Comparison of ENCODE assay signal across 21 cellular contexts in genomic region chr1:228043281-228043845, GRCh38. TPM values are rescaled to one million over a fixed set of nuclear protein-coding genes. Genes with fewer than 3 reads are reported as not detected.
A peak's percentile ranks its signal among the peaks of the same experiment; 100 is the strongest.
DNase-seq lines count a peak whose midpoint lies in the region; ATAC-seq and TF ChIP-seq lines count a peak whose summit lies in the region.
"Had no signal": no experiment of that assay in that cellular context is flagged by ENCODE, and none has a peak within 500 bp of the region (broad histone marks: within the 10 kb centered on the region; RNA-seq: fewer than 3 reads in every experiment).

No MANE protein-coding gene starts in this region.

- H3K4me1 Mint-ChIP-seq in osteocyte (ENCODE audit: unreplicated experiment), result no peaks in the 10 kb centered on the region
- H3K4me1 Mint-ChIP-seq: activated B cell treated with CpG ODN at 0.5 μM for 24 hours; activated T-helper 17 cell treated with anti-CD3 and anti-CD28 coated beads, Interleukin-2, amount 50 U/mL, for 72 hours had no signal

- no peak overlapping the region for H3K4me3 Mint-ChIP-seq in osteocyte (ENCODE audit: unreplicated experiment)
- H3K4me3 Mint-ChIP-seq: activated B cell treated with CpG ODN at 0.5 μM for 24 hours; activated T-helper 17 cell treated with anti-CD3 and anti-CD28 coated beads, Interleukin-2, amount 50 U/mL, for 72 hours; endodermal cell had no signal

- no peak for TF ChIP-seq CTCF in osteocyte (IDR thresholded peaks at IDR 0.05)

- in situ Hi-C loops in T47D (cut with HindIII; ENCODE audit: low pct_unique_long_range_greater_than_20kb, low sequenced_read_pairs), result no loop called here

- no peaks in the 10 kb centered on the region for H3K9me3 Mint-ChIP-seq in osteocyte (ENCODE audit: unreplicated experiment)
- H3K9me3 Mint-ChIP-seq: activated B cell treated with CpG ODN at 0.5 μM for 24 hours; activated T-helper 17 cell treated with anti-CD3 and anti-CD28 coated beads, Interleukin-2, amount 50 U/mL, for 72 hours; endodermal cell had no signal

- ATAC-seq in GM19328 (IDR thresholded peaks at IDR 0.05; ENCODE audit: unreplicated experiment), result no peak
- ATAC-seq: activated T-helper 17 cell treated with anti-CD3 and anti-CD28 coated beads, Interleukin-2, amount 50 U/mL, for 72 hours had no signal

- DNase-seq in Daoy (ENCODE audit: low read depth), result peak; percentile 65
- DNase-seq in LHCN-M2 (ENCODE audit: low read depth), result peak; percentile 4
- peak; percentile 82 to 90 for DNase-seq in T47D (ENCODE audit: low read depth in 1 of 2, low spot score in 1 of 2)
- DNase-seq in kidney tubule cell (ENCODE audit: low spot score), result peak; percentile 78
- DNase-seq in osteocyte (ENCODE audit: extremely low spot score, unreplicated experiment), result no peak
- no peak for DNase-seq in stimulated activated CD4-positive, alpha-beta T cell treated with anti-CD3 and anti-CD28 coated beads, Interleukin-4, amount 100 ng/mL, for 24 hours
- DNase-seq in activated T-cell treated with anti-CD3 and anti-CD28 coated beads, Interleukin-2, amount 50 U/mL, for 48 hours, result no peak
- DNase-seq: activated B cell treated with CpG ODN at 0.5 μM for 24 hours, caudate nucleus, endodermal cell, NCI-H1092 treated with DMSO at 0.1 percent for 48 hours, NCI-H2171 treated with DMSO at 0.1 percent for 48 hours, SHP77 had no signal

- no peak overlapping the region for H3K27ac Mint-ChIP-seq in osteocyte (ENCODE audit: unreplicated experiment)
- H3K27ac Mint-ChIP-seq: activated B cell treated with CpG ODN at 0.5 μM for 24 hours; activated T-helper 17 cell treated with anti-CD3 and anti-CD28 coated beads, Interleukin-2, amount 50 U/mL, for 72 hours; endodermal cell had no signal

- H3K36me3 Mint-ChIP-seq in osteocyte (ENCODE audit: unreplicated experiment), result no peaks in the 10 kb centered on the region

- peaks cover 23% of the 10 kb centered on the region for H3K27me3 Mint-ChIP-seq in osteocyte (ENCODE audit: unreplicated experiment)

RNA-seq across cellular contexts. Expression of gene WNT3A, which starts 36.6 kb away (rescaled TPM):
- not detected in 2 replicates for total RNA-seq in Daoy (2014; rRNA removed; shearing (Covaris generic))
- total RNA-seq in LHCN-M2 (2014; rRNA removed) (not detected in 2 replicates), osteocyte (not detected in 2 replicates)
- polyA plus RNA-seq in LHCN-M2 (2012), result not detected
- total RNA-seq: activated B cell treated with CpG ODN at 0.5 μM for 24 hours; activated CD8-positive, alpha-beta memory T cell treated with anti-CD3 and anti-CD28 coated beads for 36 hours; activated T-helper 17 cell treated with anti-CD3 and anti-CD28 coated beads, Interleukin-2, amount 50 U/mL, for 72 hours; fibroblast of villous mesenchyme; omental fat pad; skeletal muscle tissue; T-helper 1 cell treated with Interleukin-12 subunit alpha and Interleukin-12 subunit beta and Interleukin-4 antibody, amounts not matched to agents 30 ng/mL and 1 ng/mL, for 36 hours; temporal lobe had no signal

RNA-seq across cellular contexts. Expression of gene ARF1, which starts 39.1 kb away (rescaled TPM):
- 122 and 144 TPM in 2 replicates for total RNA-seq in Daoy (2014; rRNA removed; shearing (Covaris generic))
- total RNA-seq in LHCN-M2 (2014; rRNA removed), result 354 and 378 TPM in 2 replicates
- 580 TPM for polyA plus RNA-seq in LHCN-M2 (2012)
- total RNA-seq in osteocyte, result 305 and 306 TPM in 2 replicates

RNA-seq across cellular contexts. Expression of gene C1orf35, which starts 59.8 kb away (rescaled TPM):
- 14.8 and 19.9 TPM in 2 replicates for total RNA-seq in Daoy (2014; rRNA removed; shearing (Covaris generic))
- total RNA-seq in LHCN-M2 (2014; rRNA removed) (16.3 and 18.5 TPM in 2 replicates), osteocyte (13.0 and 13.6 TPM in 2 replicates)
- 18.0 TPM for polyA plus RNA-seq in LHCN-M2 (2012)

Comparison
In these comparisons a context has a peak if more than half of its experiments do, and no peak if none do; other contexts are left out.
1. DNase-seq: peak in Daoy (single experiment), LHCN-M2 (single experiment), T47D (2 of 2) and kidney tubule cell (single experiment); none in osteocyte (single experiment), stimulated activated CD4-positive, alpha-beta T cell treated with anti-CD3 and anti-CD28 coated beads, Interleukin-4, amount 100 ng/mL, for 24 hours (single experiment) and activated T-cell treated with anti-CD3 and anti-CD28 coated beads, Interleukin-2, amount 50 U/mL, for 48 hours (0 of 2).